1 cellular context compared by ENCODE assay signal in genomic region chr12:4994622-4995021, GRCh38.
TF ChIP-seq lines count a peak whose summit lies in the region.

No MANE protein-coding gene starts in this region.

TF ChIP-seq in H1, 55 proteins besides CTCF, POLR2A, EP300 and RAD21:
- TF ChIP-seq CHD2 (IDR thresholded peaks at IDR 0.05; ENCODE audit: low read length) = no peak
- no peak for TF ChIP-seq RXRA (IDR thresholded peaks at IDR 0.05; ENCODE audit: insufficient read depth, low read depth, low read length)
- no peak for TF ChIP-seq ATF2 (IDR thresholded peaks at IDR 0.05; ENCODE audit: low read length)
- no peak for TF ChIP-seq CBX5 (IDR thresholded peaks at IDR 0.05; ENCODE audit: low read depth, low read length)
- no peak for TF ChIP-seq CEBPB (IDR thresholded peaks at IDR 0.05; ENCODE audit: low read depth, low read length)
